Comparison of ENCODE assay signal across 19 cellular contexts in genomic region chr6:46438245-46438644, GRCh38. TPM values are rescaled to one million over a fixed set of nuclear protein-coding genes. Genes with fewer than 3 reads are reported as not detected.
DNase-seq lines count a peak whose midpoint lies in the region; ATAC-seq, FAIRE-seq and TF ChIP-seq lines count a peak whose summit lies in the region.
"Had no signal": no experiment of that assay in that cellular context is flagged by ENCODE, and none has a peak within 500 bp of the region (broad histone marks: within the 10 kb centered on the region; RNA-seq: fewer than 3 reads in every experiment).

No MANE protein-coding gene starts in this region.

- DNase-seq in Right ventricle myocardium superior, result no peak
- DNase-seq in cardiac septum (ENCODE audit: low spot score), result no peak
- DNase-seq in heart right ventricle, result no peak
- DNase-seq in psoas muscle, result no peak
- no peak for DNase-seq in nephron progenitor cell
- DNase-seq in kidney, result no peak
- DNase-seq in COLO668 (lab: John Stamatoyannopoulos, UW; ENCODE audit: unreplicated experiment), result no peak
- DNase-seq in HUDEP-2 (lab: John Stamatoyannopoulos, UW; ENCODE audit: unreplicated experiment in 76 of 76), result no peak
- DNase-seq: 8988T; CD8-positive, alpha-beta memory T cell; GF-D8; GOT3; KBM-7; NCI-H1417 treated with DMSO at 0.1 percent for 48 hours; NCI-H2029 treated with DMSO at 0.1 percent for 48 hours; NCI-H510A had no signal

- ATAC-seq in Right ventricle myocardium superior (ENCODE audit: poor library complexity) (peak; percentile 11), heart right ventricle (peak in 4 of 8 donors; percentile 4 to 51 (median 17)), psoas muscle (peak; percentile 46 to 79 (median 70))

- TF ChIP-seq CTCF in heart right ventricle (IDR thresholded peaks at IDR 0.05) (no peak), psoas muscle (IDR thresholded peaks at IDR 0.05) (no peak), nephron progenitor cell (IDR thresholded peaks at IDR 0.05) (no peak), kidney (IDR thresholded peaks at IDR 0.05; ENCODE audit: borderline replicate concordance, extremely low read depth, insufficient read depth) (no peak)

- peaks cover 0 to 74% (median 41%) of the 10 kb centered on the region in 9 donors for H3K4me1 ChIP-seq in heart right ventricle
- H3K4me1 ChIP-seq in psoas muscle, result peaks cover 42% of the 10 kb centered on the region
- peaks cover 0 to 2% of the 10 kb centered on the region in 2 donors for H3K4me1 ChIP-seq in kidney (ENCODE audit: control insufficient read depth in 1 of 2, insufficient read depth in 1 of 2, low read depth in 1 of 2, low read length in 2 of 2)
- H3K4me1 ChIP-seq: BLaER1 had no signal

- FAIRE-seq in kidney (lab: Jason Lieb, UNC), result no peak
- FAIRE-seq: HTR-8/SVneo had no signal

- peak overlapping the region; percentile 47 to 89 (median 82) for H3K27ac ChIP-seq in heart right ventricle
- H3K27ac ChIP-seq in psoas muscle, result peak overlapping the region; percentile 82
- H3K27ac ChIP-seq in kidney (ENCODE audit: low read depth in 2 of 2, low read length in 2 of 2), result peak overlapping the region in 1 of 2 donors; percentile 1
- H3K27ac ChIP-seq: BLaER1 had no signal

- H3K36me3 Mint-ChIP-seq in nephron progenitor cell (ENCODE audit: low read depth), result no peaks in the 10 kb centered on the region
- H3K36me3 Mint-ChIP-seq: CD8-positive, alpha-beta memory T cell had no signal

- 88 to 92% methylated on average over 4 of the region's 4 CpGs for WGBS in heart right ventricle, 2 donors
- WGBS in psoas muscle, 3 donors, result 85 to 93% (median 86%) methylated on average over 4 of the region's 4 CpGs

- no peak overlapping the region for H3K9ac ChIP-seq in kidney (ENCODE audit: low read length in 2 of 2)
- H3K9ac ChIP-seq: BLaER1 had no signal

- H3K36me3 ChIP-seq in heart right ventricle, result no peaks in the 10 kb centered on the region
- no peaks in the 10 kb centered on the region for H3K36me3 ChIP-seq in psoas muscle (ENCODE audit: insufficient read depth in 1 of 2, low read depth in 1 of 2)
- H3K36me3 ChIP-seq in kidney (ENCODE audit: control insufficient read depth in 1 of 2, insufficient read depth in 2 of 2, low read length in 2 of 2), result no peaks in the 10 kb centered on the region
- H3K36me3 ChIP-seq: BLaER1 had no signal

- no peaks in the 10 kb centered on the region for H3K4me1 Mint-ChIP-seq in nephron progenitor cell
- H3K4me1 Mint-ChIP-seq: CD8-positive, alpha-beta memory T cell had no signal

- H3K4me3 Mint-ChIP-seq in nephron progenitor cell, result no peak overlapping the region
- H3K4me3 Mint-ChIP-seq: CD8-positive, alpha-beta memory T cell; HFFc6 had no signal

- peaks cover 0 to 5% (median 0%) of the 10 kb centered on the region in 11 donors for H3K9me3 ChIP-seq in heart right ventricle
- no peaks in the 10 kb centered on the region for H3K9me3 ChIP-seq in psoas muscle
- H3K9me3 ChIP-seq in kidney (ENCODE audit: control insufficient read depth in 1 of 2, low read length in 2 of 2), result peaks cover 0 to 3% of the 10 kb centered on the region in 2 donors
- H3K9me3 ChIP-seq: BLaER1 had no signal

- no peaks in the 10 kb centered on the region for H3K27me3 ChIP-seq in heart right ventricle
- H3K27me3 ChIP-seq in psoas muscle (ENCODE audit: insufficient read depth in 3 of 3, low read length in 2 of 3), result no peaks in the 10 kb centered on the region
- H3K27me3 ChIP-seq: BLaER1 had no signal

- H3K27ac Mint-ChIP-seq in nephron progenitor cell, result no peak overlapping the region
- H3K27ac Mint-ChIP-seq: CD8-positive, alpha-beta memory T cell; HFFc6 had no signal

- peaks cover 3% of the 10 kb centered on the region for H3K27me3 Mint-ChIP-seq in nephron progenitor cell (ENCODE audit: low read depth, poor library complexity)

- intact Hi-C loops in Right ventricle myocardium superior (cut with DNase I), result no loop called here
- intact Hi-C loops in cardiac septum (cut with DNase I), result loop anchor here (5.0 kb wide), 1 partner anchor 49 kb away; no protein-coding TSS in a partner anchor
- intact Hi-C loops in heart right ventricle (cut with DNase I), result loop anchor here in 2 of 10 donors (5.0 kb wide), 2 partner anchors 49 to 54 kb away; partner anchors contain the start of gene RCAN2 (in 1 of the 2)
- intact Hi-C loops in psoas muscle (cut with DNase I), result loop anchor here (5.0 kb wide), 1 partner anchor 54 kb away; the partner anchor contains the start of gene RCAN2 (in 2 of the 2)
- intact Hi-C loops in kidney (cut with DNase I), result no loop called here

- peaks cover 5% of the 10 kb centered on the region for H3K9me3 Mint-ChIP-seq in nephron progenitor cell
- H3K9me3 Mint-ChIP-seq: CD8-positive, alpha-beta memory T cell; HFFc6 had no signal

- no peak overlapping the region for H3K4me3 ChIP-seq in heart right ventricle
- H3K4me3 ChIP-seq in psoas muscle, result no peak overlapping the region
- H3K4me3 ChIP-seq in kidney (ENCODE audit: low read length in 2 of 2), result no peak overlapping the region
- H3K4me3 ChIP-seq: BLaER1 had no signal

RNA-seq across cellular contexts. Expression of gene RCAN2, which starts 53.0 kb away (rescaled TPM):
- 258 TPM for total RNA-seq in Right ventricle myocardium superior
- 281 TPM for total RNA-seq in cardiac septum
- 100 to 1,000 TPM; 291 to 352 (median 299) TPM for total RNA-seq in heart right ventricle
- 10 to 100 TPM; 51.0 to 85.4 TPM for polyA plus RNA-seq in heart right ventricle
- 100 to 1,000 TPM in 1 of 4 donors, 10 to 100 TPM in 3; 13.2 to 108 (median 50.8) TPM for total RNA-seq in psoas muscle
- polyA plus RNA-seq in psoas muscle, result 10 to 100 TPM in 2 of 3 donors, 1 to 10 TPM in 1; 2.6 to 20.0 (median 15.8) TPM
- 25.7 TPM for total RNA-seq in kidney
- 37.4 TPM for polyA plus RNA-seq in kidney (ENCODE audit: insufficient read depth, low read depth, low replicate concordance)

Comparison
In these comparisons a context has a peak if more than half of its experiments do, and no peak if none do; other contexts are left out.
1. intact Hi-C loops: an anchor here in cardiac septum (5.0 kb wide) and psoas muscle (5.0 kb wide); none called in Right ventricle myocardium superior and kidney.